Comparison of ENCODE assay signal across 11 cellular contexts in the genomic region with DNA sequence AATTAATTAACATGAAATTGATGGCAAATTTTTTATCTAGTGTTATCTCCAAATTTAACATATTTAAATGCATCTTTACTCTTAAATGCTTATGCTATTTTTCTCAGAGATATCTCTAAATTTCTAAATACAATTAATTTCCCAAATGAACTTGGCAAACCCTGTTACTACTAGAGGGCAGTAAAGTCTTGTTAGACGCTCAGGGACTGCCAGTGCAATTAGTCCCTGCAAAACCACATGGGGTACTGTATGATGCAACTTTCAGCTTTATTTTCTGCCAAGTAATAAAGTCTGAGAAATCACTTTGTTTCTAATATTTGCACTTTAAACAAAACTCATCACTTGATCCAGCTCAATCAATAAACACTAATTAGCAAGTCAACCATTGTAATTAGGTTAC.
DNase-seq lines count a peak whose midpoint lies in the region; ATAC-seq and TF ChIP-seq lines count a peak whose summit lies in the region.
"Had no signal": no experiment of that assay in that cellular context is flagged by ENCODE, and none has a peak within 500 bp of the region (broad histone marks: within the 10 kb centered on the region; RNA-seq: fewer than 3 reads in every experiment).

No MANE protein-coding gene starts in this region.

- POLR2A ChIA-PET in MCF 10A (lab: Yijun Ruan, JAX) = no interaction called here

- no peak overlapping the region for H3K27ac Mint-ChIP-seq in MCF 10A (ENCODE audit: low read depth, unreplicated experiment)
- H3K27ac Mint-ChIP-seq: activated naive CD8-positive, alpha-beta T cell treated with anti-CD3 and anti-CD28 coated beads, Interleukin-2, amount 10 ng/mL, durations not matched to agents 7 days and 5 days had no signal

- H3K4me3 ChIP-seq in breast epithelium = no peak overlapping the region
- H3K4me3 ChIP-seq in dorsolateral prefrontal cortex = peak overlapping the region in 39 of 59 donors; percentile 0 to 53 (median 24)

- intact Hi-C loops in MCF 10A (cut with micrococcal nuclease) (no loop called here), breast epithelium (cut with DNase I; ENCODE audit: low total_unique reads) (no loop called here), dorsolateral prefrontal cortex (cut with DNase I) (loop anchor here (2.0 to 5.0 kb wide), 3 partner anchors 76 to 408 kb away; a partner anchor contains a TSS)

- H3K9me3 ChIP-seq in breast epithelium = no peaks in the 10 kb centered on the region

- DNase-seq in MCF 10A (ENCODE audit: unreplicated experiment) (peak; percentile 18), breast epithelium (ENCODE audit: low spot score in 2 of 2) (no peak), NCI-H460 (ENCODE audit: extremely low read depth, low read depth) (peak; percentile 65), dorsolateral prefrontal cortex (peak in 1 of 10 donors; percentile 17), ecto neural progenitor cell (ENCODE audit: low spot score) (no peak), NCI-H187 treated with DMSO at 0.1 percent for 48 hours (lab: John Stamatoyannopoulos, UW) (no peak), NCI-H2227 (lab: John Stamatoyannopoulos, UW; ENCODE audit: unreplicated experiment) (no peak)
- DNase-seq: activated CD4-positive, alpha-beta T cell treated with anti-CD3 and anti-CD28 coated beads, Interleukin-2, amount 50 U/mL, for 1 hour; activated naive CD8-positive, alpha-beta T cell treated with anti-CD3 and anti-CD28 coated beads, Interleukin-2, amount 10 ng/mL, durations not matched to agents 7 days and 5 days; left cardiac atrium had no signal

- no peaks in the 10 kb centered on the region for H3K4me1 ChIP-seq in breast epithelium

- no TSS peak for BruUV-seq in MCF 10A (replicated peaks; lab: Mats Ljungman, UMichigan)

- H3K4me3 Mint-ChIP-seq in MCF 10A (ENCODE audit: unreplicated experiment) = no peak overlapping the region
- H3K4me3 Mint-ChIP-seq: activated naive CD8-positive, alpha-beta T cell treated with anti-CD3 and anti-CD28 coated beads, Interleukin-2, amount 10 ng/mL, durations not matched to agents 7 days and 5 days had no signal

- TF ChIP-seq CTCF in MCF 10A (IDR thresholded peaks at IDR 0.05; ENCODE audit: unreplicated experiment) (no peak), breast epithelium (IDR thresholded peaks at IDR 0.05) (no peak), dorsolateral prefrontal cortex (IDR thresholded peaks at IDR 0.05 in 54 of 56, conservative IDR thresholded peaks at IDR 0.05 in 2 of 56; ENCODE audit: low read depth in 1 of 56, partially characterized antibody in 56 of 56) (peak in 55 of 56 donors; percentile 10 to 79 (median 53))

- no peaks in the 10 kb centered on the region for H3K27me3 ChIP-seq in breast epithelium
- no peaks in the 10 kb centered on the region for H3K27me3 ChIP-seq in dorsolateral prefrontal cortex

- no peaks in the 10 kb centered on the region for H3K36me3 Mint-ChIP-seq in MCF 10A (ENCODE audit: insufficient read depth, unreplicated experiment)
- H3K36me3 Mint-ChIP-seq: activated naive CD8-positive, alpha-beta T cell treated with anti-CD3 and anti-CD28 coated beads, Interleukin-2, amount 10 ng/mL, durations not matched to agents 7 days and 5 days had no signal

- no peak for ATAC-seq in GM21825 (IDR thresholded peaks at IDR 0.05; ENCODE audit: unreplicated experiment)
- ATAC-seq: left cardiac atrium had no signal

- H3K36me3 ChIP-seq in breast epithelium = no peaks in the 10 kb centered on the region

- no peaks in the 10 kb centered on the region for H3K27me3 Mint-ChIP-seq in MCF 10A (ENCODE audit: insufficient read depth, unreplicated experiment)
- H3K27me3 Mint-ChIP-seq: activated naive CD8-positive, alpha-beta T cell treated with anti-CD3 and anti-CD28 coated beads, Interleukin-2, amount 10 ng/mL, durations not matched to agents 7 days and 5 days had no signal

- no peaks in the 10 kb centered on the region for H3K9me3 Mint-ChIP-seq in MCF 10A (ENCODE audit: unreplicated experiment)
- H3K9me3 Mint-ChIP-seq: activated naive CD8-positive, alpha-beta T cell treated with anti-CD3 and anti-CD28 coated beads, Interleukin-2, amount 10 ng/mL, durations not matched to agents 7 days and 5 days had no signal

- no peak for TF ChIP-seq POLR2A in breast epithelium (IDR thresholded peaks at IDR 0.05)

- H3K27ac ChIP-seq in breast epithelium (no peak overlapping the region), dorsolateral prefrontal cortex (peak overlapping the region in 5 of 59 donors; percentile 1 to 55 (median 40))

- peaks cover 12% of the 10 kb centered on the region for H3K4me1 Mint-ChIP-seq in MCF 10A (ENCODE audit: insufficient read depth, unreplicated experiment)
- H3K4me1 Mint-ChIP-seq: activated naive CD8-positive, alpha-beta T cell treated with anti-CD3 and anti-CD28 coated beads, Interleukin-2, amount 10 ng/mL, durations not matched to agents 7 days and 5 days had no signal

- CTCF ChIA-PET in MCF 10A (lab: Yijun Ruan, JAX) = no interaction called here

Comparison
In these comparisons a context has a peak if more than half of its experiments do, and no peak if none do; other contexts are left out.
1. DNase-seq: peak in MCF 10A (single experiment) and NCI-H460 (single experiment); none in breast epithelium (0 of 2), ecto neural progenitor cell (single experiment), NCI-H187 treated with DMSO at 0.1 percent for 48 hours (single experiment) and NCI-H2227 (single experiment).
2. CTCF ChIP-seq: peak in dorsolateral prefrontal cortex (55 of 56); none in MCF 10A (single experiment) and breast epithelium (0 of 3).
3. H3K4me3 ChIP-seq: peak in dorsolateral prefrontal cortex (39 of 59); none in breast epithelium (0 of 3).
4. intact Hi-C loops: an anchor here in dorsolateral prefrontal cortex (2.0 to 5.0 kb wide); none called in MCF 10A and breast epithelium.